Comparison of ENCODE assay signal across 1 cellular context in the genomic region with DNA sequence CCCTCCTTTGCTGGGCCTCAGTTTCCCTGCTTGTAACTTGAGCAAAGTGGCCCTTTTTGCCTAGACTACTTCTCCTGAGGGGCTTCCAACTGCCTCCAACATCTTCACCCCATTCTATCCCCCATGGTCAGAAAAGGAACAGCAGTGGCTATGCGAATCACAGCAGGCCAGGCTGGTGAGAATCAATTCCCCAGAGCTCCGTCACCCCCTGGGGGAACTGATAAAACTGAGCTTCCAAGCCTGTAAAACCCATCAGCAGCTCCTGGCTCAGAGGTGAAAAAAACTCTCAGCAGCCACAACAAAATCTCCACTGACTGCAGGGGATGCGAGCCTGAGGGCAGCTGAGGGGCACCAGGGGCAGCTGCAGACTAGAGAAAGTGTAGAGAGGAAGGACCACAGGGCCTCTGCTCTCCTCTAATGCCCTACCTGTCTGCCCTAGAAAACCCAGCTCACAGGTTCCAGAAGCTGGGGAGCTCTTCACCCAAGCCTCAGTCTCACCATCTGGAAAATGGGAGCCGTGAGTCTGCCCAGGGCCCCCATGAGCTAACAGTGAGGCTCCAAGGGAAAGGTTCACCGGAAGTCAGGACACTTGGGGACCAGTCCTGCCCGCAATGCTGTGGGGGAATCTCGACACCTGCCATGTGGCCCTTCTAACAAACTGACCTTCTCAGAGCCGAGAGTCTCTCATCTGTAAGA.
TF ChIP-seq lines count a peak whose summit lies in the region.

No MANE protein-coding gene starts in this region.

TF ChIP-seq in K562, 482 proteins besides CTCF, POLR2A, EP300 and RAD21:
- TF ChIP-seq BCOR (IDR thresholded peaks at IDR 0.05) (peak; percentile 57; the same call in 1 of the 2 replicates), ADNP (tag; IDR thresholded peaks at IDR 0.05) (0 out of 2 replicates have a peak, but pooled peaks have one; percentile 23), SRSF1 (IDR thresholded peaks at IDR 0.05; ENCODE audit: low read depth, low read length) (no peak), NR2C2 (CRISPR knock-in tag; IDR thresholded peaks at IDR 0.05) (no peak), NR2C2 (tag; IDR thresholded peaks at IDR 0.05) (no peak)
- TF ChIP-seq, protein P1, sequence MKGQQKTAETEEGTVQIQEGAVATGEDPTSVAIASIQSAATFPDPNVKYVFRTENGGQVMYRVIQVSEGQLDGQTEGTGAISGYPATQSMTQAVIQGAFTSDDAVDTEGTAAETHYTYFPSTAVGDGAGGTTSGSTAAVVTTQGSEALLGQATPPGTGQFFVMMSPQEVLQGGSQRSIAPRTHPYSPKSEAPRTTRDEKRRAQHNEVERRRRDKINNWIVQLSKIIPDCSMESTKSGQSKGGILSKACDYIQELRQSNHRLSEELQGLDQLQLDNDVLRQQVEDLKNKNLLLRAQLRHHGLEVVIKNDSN (CRISPR knock-in tag; IDR thresholded peaks at IDR 0.05): peak; percentile 51
